ENCODE assay signal across 1 cellular context in the genomic region with DNA sequence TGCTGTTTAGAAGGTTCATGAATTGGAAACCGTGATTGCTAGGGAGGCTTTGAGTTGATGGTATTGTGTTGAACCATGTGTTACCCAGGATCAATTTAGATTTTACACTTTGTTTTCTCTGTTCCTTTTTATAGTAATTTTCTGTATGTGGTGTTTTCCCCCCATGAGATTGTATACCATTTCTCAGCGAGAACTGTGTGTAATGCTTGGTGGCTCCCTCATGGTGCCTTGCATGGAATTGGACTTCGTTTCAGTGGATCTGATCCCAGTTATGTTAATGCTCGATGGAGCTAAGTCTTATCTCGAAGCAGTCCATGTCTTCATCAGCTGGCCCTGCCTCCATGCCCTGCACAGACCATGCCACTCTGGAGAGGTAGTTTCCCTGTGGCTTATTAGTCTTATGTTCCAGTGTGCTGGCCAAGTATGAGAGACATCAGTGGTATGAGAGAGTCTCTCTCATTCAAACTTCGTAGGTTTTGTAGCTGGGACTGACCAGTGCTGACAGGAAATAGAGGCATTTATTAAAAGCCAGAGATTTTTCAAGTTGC.
TF ChIP-seq lines count a peak whose summit lies in the region.

No MANE protein-coding gene starts in this region.

TF ChIP-seq in GM23338, 12 proteins besides CTCF, POLR2A, EP300 and RAD21 (continued from another document):
- TF ChIP-seq NANOG (IDR thresholded peaks at IDR 0.05; ENCODE audit: borderline replicate concordance) = no peak
